In genomic region chr10:73495884-73496674, GRCh38 we compare ENCODE assay signal across 8 cellular contexts. TPM values are rescaled to one million over a fixed set of nuclear protein-coding genes. Genes with fewer than 3 reads are reported as not detected.
DNase-seq lines count a peak whose midpoint lies in the region; ATAC-seq, FAIRE-seq and TF ChIP-seq lines count a peak whose summit lies in the region.

TSS of gene PPP3CB (minus strand) at chr10:73496024. CDS start at chr10:73495889, 135 bp downstream.

- H3K9me2 ChIP-seq in Loucy (replicated peaks; ENCODE audit: low read depth, low read length) (no peaks in the 10 kb centered on the region), neural cell (ENCODE audit: insufficient read depth, low read length) (no peaks in the 10 kb centered on the region)

- DNase-seq in DND-41 (peak; percentile 95), H54 (ENCODE audit: insufficient read length, low spot score) (peak; percentile 79), RWPE2 (ENCODE audit: low spot score) (peak; percentile 86), fibroblast of villous mesenchyme (ENCODE audit: low read depth) (peak; percentile 99)
- DNase-seq in activated effector memory CD4-positive, alpha-beta T cell treated with anti-CD3 and anti-CD28 coated beads, Interleukin-2, amount 50 U/mL, for 16 hours, result peak; percentile 96
- DNase-seq in stimulated activated naive CD8-positive, alpha-beta T cell treated with anti-CD3 and anti-CD28 coated beads, Interleukin-15, amount 100 ng/mL, for 72 hours, result peak; percentile 80 to 86

- FAIRE-seq in H54 (lab: Jason Lieb, UNC), result peak; percentile 82

- H3F3A ChIP-seq in Loucy (ENCODE audit: low read depth), result 0 out of 2 replicates have a peak, but pooled peaks cover 5% of the 10 kb centered on the region
- H3F3A ChIP-seq in neural cell (ENCODE audit: insufficient read depth, low read length, poor library complexity, severe bottlenecking), result peaks cover 10% of the 10 kb centered on the region

- TF ChIP-seq CTCF in DND-41 (IDR thresholded peaks at IDR 0.05; ENCODE audit: borderline replicate concordance, extremely low read depth, low read length, poor library complexity, severe bottlenecking), result no peak
- no peak for TF ChIP-seq CTCF in Loucy (conservative IDR thresholded peaks at IDR 0.05; ENCODE audit: low read length)
- no peak for TF ChIP-seq CTCF in RWPE2 (IDR thresholded peaks at IDR 0.05; ENCODE audit: poor library complexity, severe bottlenecking)
- no peak for TF ChIP-seq CTCF in fibroblast of villous mesenchyme (IDR thresholded peaks at IDR 0.05; ENCODE audit: insufficient read depth, low read depth, low read length)
- no peak for TF ChIP-seq CTCF in neural cell (IDR thresholded peaks at IDR 0.05; ENCODE audit: poor library complexity, severe bottlenecking)

- H3K4me1 ChIP-seq in DND-41 (ENCODE audit: insufficient read depth, low read length) (peaks cover 37% of the 10 kb centered on the region), Loucy (ENCODE audit: insufficient read depth, low read length, poor library complexity, severe bottlenecking) (peaks cover 39% of the 10 kb centered on the region), RWPE2 (ENCODE audit: insufficient read depth, poor library complexity, severe bottlenecking) (peaks cover 21% of the 10 kb centered on the region)

- H4K20me1 ChIP-seq in DND-41 (ENCODE audit: insufficient read depth, low read length) (peaks cover 3% of the 10 kb centered on the region; the same call in 1 of the 2 replicates), Loucy (ENCODE audit: insufficient read depth, low read length, poor library complexity, severe bottlenecking) (peaks cover 24% of the 10 kb centered on the region), neural cell (ENCODE audit: insufficient read depth) (no peaks in the 10 kb centered on the region)

- H3K36me3 ChIP-seq in DND-41 (ENCODE audit: insufficient read depth, low read length) (peaks cover 6% of the 10 kb centered on the region; the same call in 1 of the 2 replicates), Loucy (ENCODE audit: insufficient read depth, low read length) (no peaks in the 10 kb centered on the region), RWPE2 (ENCODE audit: low read depth) (no peaks in the 10 kb centered on the region), neural cell (ENCODE audit: insufficient read depth, low read length) (no peaks in the 10 kb centered on the region)

- peak within 1 kb of the TSS; percentile 90 for H3K27ac ChIP-seq in DND-41 (ENCODE audit: low read length)
- H3K27ac ChIP-seq in RWPE2 (ENCODE audit: poor library complexity, severe bottlenecking), result peak within 1 kb of the TSS; percentile 83
- peak within 1 kb of the TSS; percentile 94 for H3K27ac ChIP-seq in neural cell (ENCODE audit: low read length)

- no peak for TF ChIP-seq POLR2A in H54 (IDR thresholded peaks at IDR 0.05; ENCODE audit: low read depth, low read length)

- ATAC-seq in DND-41 (ENCODE audit: insufficient read depth, low read depth) (peak; percentile 84), RWPE2 (ENCODE audit: low read depth) (peak; percentile 78)
- peak; percentile 82 for ATAC-seq in stimulated activated naive CD8-positive, alpha-beta T cell treated with anti-CD3 and anti-CD28 coated beads, Interleukin-15, amount 100 ng/mL, for 72 hours

- peak within 1 kb of the TSS; percentile 92 to 96 for H3K27ac Mint-ChIP-seq in stimulated activated naive CD8-positive, alpha-beta T cell treated with anti-CD3 and anti-CD28 coated beads, Interleukin-15, amount 100 ng/mL, for 72 hours

- H3K27me3 ChIP-seq in DND-41 (ENCODE audit: insufficient read depth, low read length, poor library complexity) (no peaks in the 10 kb centered on the region), Loucy (ENCODE audit: insufficient read depth, low read length, poor library complexity, severe bottlenecking) (no peaks in the 10 kb centered on the region), RWPE2 (ENCODE audit: insufficient read depth, poor library complexity, severe bottlenecking) (no peaks in the 10 kb centered on the region), neural cell (ENCODE audit: insufficient read depth, low read depth, low read length) (no peaks in the 10 kb centered on the region)

- peak within 1 kb of the TSS; percentile 93 to 96 for H3K4me3 Mint-ChIP-seq in stimulated activated naive CD8-positive, alpha-beta T cell treated with anti-CD3 and anti-CD28 coated beads, Interleukin-15, amount 100 ng/mL, for 72 hours

- H3K4me3 ChIP-seq in DND-41 (ENCODE audit: low read depth in 1 of 2, low read length in 2 of 2), result peak within 1 kb of the TSS; percentile 95 to 97
- H3K4me3 ChIP-seq in Loucy (ENCODE audit: low read length, poor library complexity, severe bottlenecking), result peak within 1 kb of the TSS; percentile 86
- H3K4me3 ChIP-seq in RWPE2 (ENCODE audit: severe bottlenecking), result peak within 1 kb of the TSS; percentile 81
- peak within 1 kb of the TSS; percentile 94 for H3K4me3 ChIP-seq in fibroblast of villous mesenchyme (ENCODE audit: low read depth, low read length)
- peak within 1 kb of the TSS; percentile 99 for H3K4me3 ChIP-seq in neural cell (ENCODE audit: low read length)

- no peak for TF ChIP-seq RAD21 in neural cell (conservative IDR thresholded peaks at IDR 0.05)

- H3K9ac ChIP-seq in DND-41 (ENCODE audit: low read depth, low read length) (peak within 1 kb of the TSS; percentile 88), Loucy (ENCODE audit: low read depth, low read length, poor library complexity, severe bottlenecking) (peak within 1 kb of the TSS; percentile 84), neural cell (ENCODE audit: low read length) (peak within 1 kb of the TSS; percentile 95)

- no peaks in the 10 kb centered on the region for H3K9me3 Mint-ChIP-seq in stimulated activated naive CD8-positive, alpha-beta T cell treated with anti-CD3 and anti-CD28 coated beads, Interleukin-15, amount 100 ng/mL, for 72 hours

- TF ChIP-seq EP300 in neural cell (conservative IDR thresholded peaks at IDR 0.05; ENCODE audit: poor library complexity, severe bottlenecking), result no peak

- H3K79me2 ChIP-seq in DND-41 (ENCODE audit: insufficient read depth, low read length), result peaks cover 57% of the 10 kb centered on the region
- H3K79me2 ChIP-seq in Loucy (ENCODE audit: insufficient read depth, low read length), result peaks cover 41% of the 10 kb centered on the region
- H3K79me2 ChIP-seq in neural cell (replicated peaks; ENCODE audit: insufficient read depth, low read length), result peaks cover 40% of the 10 kb centered on the region

- H3K4me2 ChIP-seq in DND-41 (ENCODE audit: insufficient read depth, low read length) (peak within 1 kb of the TSS; percentile 89), Loucy (ENCODE audit: low read depth, low read length, poor library complexity, severe bottlenecking) (peak within 1 kb of the TSS; percentile 89), neural cell (ENCODE audit: low read length) (peak within 1 kb of the TSS; percentile 100)

- H3K9me3 ChIP-seq in DND-41 (ENCODE audit: insufficient read depth, low read length, severe bottlenecking) (no peaks in the 10 kb centered on the region), Loucy (ENCODE audit: insufficient read depth, low read depth, low read length) (no peaks in the 10 kb centered on the region), RWPE2 (ENCODE audit: severe bottlenecking) (no peaks in the 10 kb centered on the region), neural cell (ENCODE audit: low read length) (no peaks in the 10 kb centered on the region)

- H3K27me3 Mint-ChIP-seq in stimulated activated naive CD8-positive, alpha-beta T cell treated with anti-CD3 and anti-CD28 coated beads, Interleukin-15, amount 100 ng/mL, for 72 hours, result no peaks in the 10 kb centered on the region

- H2AFZ ChIP-seq in DND-41 (ENCODE audit: low read depth, low read length), result peak within 1 kb of the TSS; percentile 92
- peak within 1 kb of the TSS; percentile 85 for H2AFZ ChIP-seq in Loucy (ENCODE audit: low read length)
- H2AFZ ChIP-seq in neural cell (ENCODE audit: low read depth, low read length), result peak within 1 kb of the TSS; percentile 79

- H3K4me1 Mint-ChIP-seq in stimulated activated naive CD8-positive, alpha-beta T cell treated with anti-CD3 and anti-CD28 coated beads, Interleukin-15, amount 100 ng/mL, for 72 hours, result peaks cover 43% of the 10 kb centered on the region

TF ChIP-seq in neural cell, 6 proteins besides CTCF, POLR2A, EP300 and RAD21:
- peak; percentile 80 for TF ChIP-seq TAF1 (IDR thresholded peaks at IDR 0.05; ENCODE audit: low read depth)
- TF ChIP-seq EZH2 (IDR thresholded peaks at IDR 0.05; ENCODE audit: borderline replicate concordance, insufficient read depth, low read length, poor library complexity, severe bottlenecking), result no peak
- TF ChIP-seq POLR2AphosphoS5 (IDR thresholded peaks at IDR 0.05), result peak; percentile 86
- TF ChIP-seq MXI1 (conservative IDR thresholded peaks at IDR 0.05; ENCODE audit: poor library complexity, severe bottlenecking), result no peak
- TF ChIP-seq REST (IDR thresholded peaks at IDR 0.05; ENCODE audit: borderline replicate concordance), result peak; percentile 49
- no peak for TF ChIP-seq SMC3 (conservative IDR thresholded peaks at IDR 0.05; ENCODE audit: poor library complexity)

RNA-seq across cellular contexts. Expression of gene PPP3CB, which starts in this region (rescaled TPM):
- 23.2 and 27.2 TPM in 2 replicates for total RNA-seq in fibroblast of villous mesenchyme
- polyA plus RNA-seq in neural cell, result 101 and 102 TPM in 2 replicates
- 105 and 129 TPM in 2 replicates for polyA minus RNA-seq in neural cell

Comparison
In these comparisons a context has a peak if more than half of its experiments do, and no peak if none do; other contexts are left out.
1. Peak in every context shown above with its lines: DNase-seq, ATAC-seq, H3K4me3 ChIP-seq and H3K27ac ChIP-seq.